ENCODE assay signal across 9 cellular contexts in genomic region chr1:41359211-41360073, GRCh38. TPM values are rescaled to one million over a fixed set of nuclear protein-coding genes. Genes with fewer than 3 reads are reported as not detected.
A peak's percentile ranks its signal among the peaks of the same experiment; 100 is the strongest.
DNase-seq lines count a peak whose midpoint lies in the region; ATAC-seq and TF ChIP-seq lines count a peak whose summit lies in the region.
"Had no signal": no experiment of that assay in that cellular context is flagged by ENCODE, and none has a peak within 500 bp of the region (broad histone marks: within the 10 kb centered on the region; RNA-seq: fewer than 3 reads in every experiment).

No MANE protein-coding gene starts in this region.

- H3K9me3 ChIP-seq in Peyer's patch (no peaks in the 10 kb centered on the region), psoas muscle (no peaks in the 10 kb centered on the region)
- H3K9me3 ChIP-seq: body of pancreas had no signal

- WGBS in psoas muscle, 3 donors: 71 to 74% (median 73%) methylated on average over 10 of the region's 10 CpGs

- no peak overlapping the region for H3K27ac Mint-ChIP-seq in activated T-helper 2 cell treated with anti-CD3 and anti-CD28 coated beads, Interferon-gamma antibody, Interleukin-2, Interleukin-4, amounts not matched to agents 10 μg/mL and 5 μg/mL and 100 μg/mL, durations not matched to agents 14 hours and 24 hours and 36 hours

- peaks cover 0 to 4% of the 10 kb centered on the region in 2 donors for H3K27me3 ChIP-seq in Peyer's patch
- no peaks in the 10 kb centered on the region for H3K27me3 ChIP-seq in psoas muscle (ENCODE audit: insufficient read depth in 3 of 3, low read length in 2 of 3)

- no peaks in the 10 kb centered on the region for H3K36me3 ChIP-seq in Peyer's patch
- no peaks in the 10 kb centered on the region for H3K36me3 ChIP-seq in psoas muscle (ENCODE audit: insufficient read depth in 1 of 2, low read depth in 1 of 2)

- H3K4me1 ChIP-seq in Peyer's patch (peaks cover 4 to 45% (median 10%) of the 10 kb centered on the region in 4 donors), psoas muscle (peaks cover 39% of the 10 kb centered on the region)

- peak; percentile 9 for DNase-seq in D341Med (ENCODE audit: low spot score)
- peak in 2 of 3 donors; percentile 45 for DNase-seq in Peyer's patch
- DNase-seq in fibroblast of the aortic adventitia (ENCODE audit: low read depth): peak; percentile 78
- DNase-seq in psoas muscle: peak; percentile 46 to 86
- DNase-seq in central memory CD4-positive, alpha-beta T cell: no peak
- DNase-seq in NCI-H1092 (lab: John Stamatoyannopoulos, UW): no peak
- no peak for DNase-seq in activated T-helper 2 cell treated with anti-CD3 and anti-CD28 coated beads, Interferon-gamma antibody, Interleukin-2, Interleukin-4, amounts not matched to agents 10 μg/mL and 5 μg/mL and 100 μg/mL, durations not matched to agents 14 hours and 24 hours and 36 hours (ENCODE audit: low spot score)

- peaks cover 36% of the 10 kb centered on the region for H3K27me3 Mint-ChIP-seq in activated T-helper 2 cell treated with anti-CD3 and anti-CD28 coated beads, Interferon-gamma antibody, Interleukin-2, Interleukin-4, amounts not matched to agents 10 μg/mL and 5 μg/mL and 100 μg/mL, durations not matched to agents 14 hours and 24 hours and 36 hours (ENCODE audit: low read depth)

- peaks cover 3% of the 10 kb centered on the region for H3K4me1 Mint-ChIP-seq in activated T-helper 2 cell treated with anti-CD3 and anti-CD28 coated beads, Interferon-gamma antibody, Interleukin-2, Interleukin-4, amounts not matched to agents 10 μg/mL and 5 μg/mL and 100 μg/mL, durations not matched to agents 14 hours and 24 hours and 36 hours (ENCODE audit: low read depth)

- ATAC-seq in psoas muscle (peak; percentile 41 to 75 (median 64)), GM18873 (IDR thresholded peaks at IDR 0.05; ENCODE audit: low FRiP score, unreplicated experiment) (no peak)
- ATAC-seq: body of pancreas had no signal

- H3K4me3 ChIP-seq in Peyer's patch (no peak overlapping the region), fibroblast of the aortic adventitia (ENCODE audit: low read depth, low read length) (no peak overlapping the region), psoas muscle (no peak overlapping the region)
- H3K4me3 ChIP-seq: body of pancreas had no signal

- H3K4me3 Mint-ChIP-seq in activated T-helper 2 cell treated with anti-CD3 and anti-CD28 coated beads, Interferon-gamma antibody, Interleukin-2, Interleukin-4, amounts not matched to agents 10 μg/mL and 5 μg/mL and 100 μg/mL, durations not matched to agents 14 hours and 24 hours and 36 hours (ENCODE audit: low read depth): no peak overlapping the region

- intact Hi-C loops in psoas muscle (cut with DNase I): loop anchor here (2.0 to 5.0 kb wide), 3 partner anchors 38 to 63 kb away; no protein-coding TSS in a partner anchor
- intact Hi-C loops in activated T-helper 2 cell treated with anti-CD3 and anti-CD28 coated beads, Interferon-gamma antibody, Interleukin-2, Interleukin-4, amounts not matched to agents 10 μg/mL and 5 μg/mL and 100 μg/mL, durations not matched to agents 14 hours and 24 hours and 36 hours (cut with micrococcal nuclease): no loop called here

- H3K36me3 Mint-ChIP-seq in activated T-helper 2 cell treated with anti-CD3 and anti-CD28 coated beads, Interferon-gamma antibody, Interleukin-2, Interleukin-4, amounts not matched to agents 10 μg/mL and 5 μg/mL and 100 μg/mL, durations not matched to agents 14 hours and 24 hours and 36 hours (ENCODE audit: low read depth): no peaks in the 10 kb centered on the region

- no peak for TF ChIP-seq POLR2A in Peyer's patch (IDR thresholded peaks at IDR 0.05)

- H3K9me3 Mint-ChIP-seq in activated T-helper 2 cell treated with anti-CD3 and anti-CD28 coated beads, Interferon-gamma antibody, Interleukin-2, Interleukin-4, amounts not matched to agents 10 μg/mL and 5 μg/mL and 100 μg/mL, durations not matched to agents 14 hours and 24 hours and 36 hours: no peaks in the 10 kb centered on the region

- H3K27ac ChIP-seq in Peyer's patch (no peak overlapping the region), psoas muscle (peak overlapping the region; percentile 58)

- TF ChIP-seq CTCF in Peyer's patch (IDR thresholded peaks at IDR 0.05) (no peak), fibroblast of the aortic adventitia (IDR thresholded peaks at IDR 0.05; ENCODE audit: insufficient read depth, low read length) (no peak), psoas muscle (IDR thresholded peaks at IDR 0.05) (no peak)

RNA-seq across cellular contexts. Expression of gene FOXO6, which starts 1.8 kb away (rescaled TPM):
- total RNA-seq in Peyer's patch (1 to 10 TPM in 1 of 4 donors, under 1 TPM in 1, not detected in 2; 0.53 to 1.1 TPM), fibroblast of the aortic adventitia (ENCODE audit: low replicate concordance) (not detected in 2 replicates), psoas muscle (1 to 10 TPM in 3 of 4 donors, under 1 TPM in 1; 0.84 to 8.6 (median 3.3) TPM)
- polyA plus RNA-seq in psoas muscle: under 1 TPM; 0.42 to 0.88 (median 0.44) TPM
- total RNA-seq in activated T-helper 2 cell treated with anti-CD3 and anti-CD28 coated beads, Interferon-gamma antibody, Interleukin-2, Interleukin-4, amounts not matched to agents 10 μg/mL and 5 μg/mL and 100 μg/mL, durations not matched to agents 14 hours and 24 hours and 36 hours: 0.11 and 0.16 TPM in 2 replicates

Comparison
In these comparisons a context has a peak if more than half of its experiments do, and no peak if none do; other contexts are left out.
1. DNase-seq: peak in D341Med (single experiment), Peyer's patch (2 of 3), fibroblast of the aortic adventitia (single experiment) and psoas muscle (2 of 2); none in central memory CD4-positive, alpha-beta T cell (single experiment), NCI-H1092 (single experiment) and activated T-helper 2 cell treated with anti-CD3 and anti-CD28 coated beads, Interferon-gamma antibody, Interleukin-2, Interleukin-4, amounts not matched to agents 10 μg/mL and 5 μg/mL and 100 μg/mL, durations not matched to agents 14 hours and 24 hours and 36 hours (single experiment).